ENCODE assay signal across 8 cellular contexts in genomic region chr22:40176921-40177737, GRCh38.
DNase-seq lines count a peak whose midpoint lies in the region; ATAC-seq and TF ChIP-seq lines count a peak whose summit lies in the region.

No MANE protein-coding gene starts in this region.

- peak overlapping the region; percentile 92 for H3K4me3 ChIP-seq in astrocyte of the spinal cord (ENCODE audit: low read depth, low read length)

- TF ChIP-seq CTCF in astrocyte of the spinal cord (IDR thresholded peaks at IDR 0.05; ENCODE audit: low read depth, low read length) = no peak

- ATAC-seq in HG03108 (IDR thresholded peaks at IDR 0.05; ENCODE audit: unreplicated experiment) = no peak

- in situ Hi-C loops in astrocyte of the spinal cord (cut with HindIII; ENCODE audit: low sequenced_read_pairs) = no loop called here

- DNase-seq in CD1c-positive myeloid dendritic cell (ENCODE audit: extremely low spot score) (peak; percentile 29), HK-2 (ENCODE audit: unreplicated experiment) (peak; percentile 32), T-helper 2 cell (peak; percentile 12 to 91 (median 55)), astrocyte of the spinal cord (ENCODE audit: low read depth, low spot score) (peak; percentile 69), inferior parietal cortex (ENCODE audit: extremely low spot score) (peak; percentile 26), NCI-H446 treated with DMSO at 0.1 percent for 48 hours (lab: John Stamatoyannopoulos, UW) (no peak)
- peak; percentile 44 to 66 for DNase-seq in stimulated activated CD4-positive, alpha-beta T cell treated with anti-CD3 and anti-CD28 coated beads, Interleukin-1b, Interleukin-23, amount 100 ng/mL, for 4 hours (ENCODE audit: low read depth in 2 of 2)
